Comparison of ENCODE assay signal across 2 cellular contexts in genomic region chr10:112390125-112390703, GRCh38.
TF ChIP-seq lines count a peak whose summit lies in the region.

No MANE protein-coding gene starts in this region.

TF ChIP-seq in K562, 482 proteins besides CTCF, POLR2A, EP300 and RAD21 (continues in another document):
- TF ChIP-seq RHOXF2B (CRISPR knock-in tag; conservative IDR thresholded peaks at IDR 0.05), result no peak
- TF ChIP-seq ATF7 (IDR thresholded peaks at IDR 0.05), result no peak
- TF ChIP-seq STAG1 (CRISPR knock-in tag; IDR thresholded peaks at IDR 0.05; ENCODE audit: borderline replicate concordance), result no peak
- no peak for TF ChIP-seq REST (CRISPR knock-in tag; IDR thresholded peaks at IDR 0.05; ENCODE audit: low read depth)
- TF ChIP-seq ZNF274 (IDR thresholded peaks at IDR 0.05; ENCODE audit: borderline replicate concordance, low read depth, low read length), result no peak
- no peak for TF ChIP-seq GATAD2B (IDR thresholded peaks at IDR 0.05; ENCODE audit: borderline replicate concordance)
- no peak for TF ChIP-seq NR4A1 (CRISPR knock-in tag; IDR thresholded peaks at IDR 0.05)
- no peak for TF ChIP-seq NR4A1 (tag; IDR thresholded peaks at IDR 0.05)
- no peak for TF ChIP-seq ZNF583 (CRISPR knock-in tag; IDR thresholded peaks at IDR 0.05)
- peak; percentile 25; the same call in 1 of the 2 replicates for TF ChIP-seq MAFG (tag; conservative IDR thresholded peaks at IDR 0.05)
- TF ChIP-seq NFE2 (IDR thresholded peaks at IDR 0.05; ENCODE audit: low read depth), result no peak
- TF ChIP-seq ZNF436 (CRISPR knock-in tag; IDR thresholded peaks at IDR 0.05), result no peak
- TF ChIP-seq FOXA3 (CRISPR knock-in tag; conservative IDR thresholded peaks at IDR 0.05 in 1 of 2, IDR thresholded peaks at IDR 0.05 in 1 of 2), result no peak
- no peak for TF ChIP-seq USF1 (CRISPR knock-in tag; IDR thresholded peaks at IDR 0.05)
- TF ChIP-seq RBM22 (IDR thresholded peaks at IDR 0.05; ENCODE audit: low read depth, low read length, poor library complexity, severe bottlenecking), result no peak
- peak; percentile 15; the same call in 1 of the 2 replicates for TF ChIP-seq MAFK (IDR thresholded peaks at IDR 0.05; ENCODE audit: low read length)
- TF ChIP-seq TBL1XR1 (IDR thresholded peaks at IDR 0.05; ENCODE audit: low read length in 2 of 2), result no peak
- TF ChIP-seq C11orf30 (IDR thresholded peaks at IDR 0.05; ENCODE audit: low read depth), result peak; percentile 45; the same call in 1 of the 2 replicates
- no peak for TF ChIP-seq MAX (CRISPR knock-in tag; IDR thresholded peaks at IDR 0.05)
- TF ChIP-seq NFE2L1 (tag; IDR thresholded peaks at IDR 0.05; ENCODE audit: borderline replicate concordance, low read depth), result no peak
- no peak for TF ChIP-seq VEZF1 (CRISPR knock-in tag; IDR thresholded peaks at IDR 0.05)
- no peak for TF ChIP-seq LEF1 (IDR thresholded peaks at IDR 0.05)
- TF ChIP-seq FOXA1 (IDR thresholded peaks at IDR 0.05; ENCODE audit: borderline replicate concordance), result no peak
- TF ChIP-seq ZNF586 (CRISPR knock-in tag; conservative IDR thresholded peaks at IDR 0.05), result no peak
- TF ChIP-seq HCFC1 (IDR thresholded peaks at IDR 0.05; ENCODE audit: low read depth, low read length), result no peak
- TF ChIP-seq PCBP1 (IDR thresholded peaks at IDR 0.05; ENCODE audit: low read depth, low read length, poor library complexity, severe bottlenecking), result no peak
- no peak for TF ChIP-seq ZNF217 (CRISPR knock-in tag; IDR thresholded peaks at IDR 0.05)
- no peak for TF ChIP-seq SMC3 (conservative IDR thresholded peaks at IDR 0.05; ENCODE audit: insufficient read depth, low read depth, low read length)
- no peak for TF ChIP-seq SETDB1 (IDR thresholded peaks at IDR 0.05; ENCODE audit: low read length)
- no peak for TF ChIP-seq SRSF7 (optimal IDR thresholded peaks at IDR 0.05; ENCODE audit: low read depth, low read length)
- TF ChIP-seq ZNF445 (CRISPR knock-in tag; IDR thresholded peaks at IDR 0.05; ENCODE audit: low read depth), result no peak
- peak; percentile 69 for TF ChIP-seq ZNF316 (IDR thresholded peaks at IDR 0.05)
- TF ChIP-seq CBX1 (IDR thresholded peaks at IDR 0.05; ENCODE audit: low read depth), result no peak
- no peak for TF ChIP-seq ZNF354B (CRISPR knock-in tag; IDR thresholded peaks at IDR 0.05)

TF ChIP-seq in HEK293T, 16 proteins besides CTCF, POLR2A, EP300 and RAD21:
- no peak for TF ChIP-seq NFRKB (IDR thresholded peaks at IDR 0.05)
